8 cellular contexts compared by ENCODE assay signal in genomic region chr7:120856621-120857352, GRCh38. TPM values are rescaled to one million over a fixed set of nuclear protein-coding genes. Genes with fewer than 3 reads are reported as not detected.
DNase-seq lines count a peak whose midpoint lies in the region; ATAC-seq lines count a peak whose summit lies in the region.

No MANE protein-coding gene starts in this region.

- ATAC-seq in GM21360 (IDR thresholded peaks at IDR 0.05; ENCODE audit: unreplicated experiment): peak; percentile 66
- ATAC-seq in HG03521 (IDR thresholded peaks at IDR 0.05; ENCODE audit: unreplicated experiment): peak; percentile 50
- ATAC-seq in stimulated activated memory B cell treated with anti-CD40 and anti-IgM and Interleukin-4, amounts not matched to agents 10 μg/mL and 1 μg/mL and 100 μg/mL, for 72 hours: peak; percentile 52

- in situ Hi-C loops in G401 (cut with HindIII; ENCODE audit: low sequenced_read_pairs): no loop called here

- H3K9me3 Mint-ChIP-seq in stimulated activated memory B cell treated with anti-CD40 and anti-IgM and Interleukin-4, amounts not matched to agents 10 μg/mL and 1 μg/mL and 100 μg/mL, for 72 hours: no peaks in the 10 kb centered on the region

- H3K36me3 Mint-ChIP-seq in stimulated activated memory B cell treated with anti-CD40 and anti-IgM and Interleukin-4, amounts not matched to agents 10 μg/mL and 1 μg/mL and 100 μg/mL, for 72 hours: no peaks in the 10 kb centered on the region

- peak; percentile 22 for DNase-seq in G401 (ENCODE audit: low spot score)
- peak; percentile 63 for DNase-seq in RPMI8226
- peak; percentile 8 for DNase-seq in cerebellum (ENCODE audit: low spot score)
- DNase-seq in kidney glomerular epithelial cell (lab: John Stamatoyannopoulos, UW): peak; percentile 32
- DNase-seq in CD1c-positive myeloid dendritic cell (ENCODE audit: extremely low spot score): no peak

- no peak overlapping the region for H3K27ac Mint-ChIP-seq in stimulated activated memory B cell treated with anti-CD40 and anti-IgM and Interleukin-4, amounts not matched to agents 10 μg/mL and 1 μg/mL and 100 μg/mL, for 72 hours

- H3K4me1 Mint-ChIP-seq in stimulated activated memory B cell treated with anti-CD40 and anti-IgM and Interleukin-4, amounts not matched to agents 10 μg/mL and 1 μg/mL and 100 μg/mL, for 72 hours: peaks cover 15% of the 10 kb centered on the region

- H3K27me3 Mint-ChIP-seq in stimulated activated memory B cell treated with anti-CD40 and anti-IgM and Interleukin-4, amounts not matched to agents 10 μg/mL and 1 μg/mL and 100 μg/mL, for 72 hours: peaks cover 61% of the 10 kb centered on the region

- H3K4me3 Mint-ChIP-seq in stimulated activated memory B cell treated with anti-CD40 and anti-IgM and Interleukin-4, amounts not matched to agents 10 μg/mL and 1 μg/mL and 100 μg/mL, for 72 hours: peak overlapping the region; percentile 76

RNA-seq across cellular contexts. Expression of gene TSPAN12, which starts 1.2 kb away (rescaled TPM):
- 0.80 TPM in 1 of 2 replicates, not detected in the other for total RNA-seq in G401 (2014; rRNA removed; shearing (Covaris generic))
- 9.1 TPM for total RNA-seq in cerebellum
